In genomic region chr12:120581998-120582397, GRCh38 we compare ENCODE assay signal across 8 cellular contexts. TPM values are rescaled to one million over a fixed set of nuclear protein-coding genes. Genes with fewer than 3 reads are reported as not detected.
DNase-seq lines count a peak whose midpoint lies in the region; ATAC-seq and TF ChIP-seq lines count a peak whose summit lies in the region.

No MANE protein-coding gene starts in this region.

- peaks cover 34% of the 10 kb centered on the region for H3K4me1 ChIP-seq in suprapubic skin

- no peaks in the 10 kb centered on the region for H3K27me3 ChIP-seq in suprapubic skin

- no peak overlapping the region for H3K27ac ChIP-seq in suprapubic skin

- peak overlapping the region; percentile 99 for H3K4me3 Mint-ChIP-seq in activated CD8-positive, alpha-beta T cell treated with anti-CD3 and anti-CD28 coated beads, Interleukin-2, amount 10 ng/mL, durations not matched to agents 7 days and 5 days

- 46% methylated on average over 9 of the region's 9 CpGs for WGBS in suprapubic skin

- no peak for TF ChIP-seq CTCF in suprapubic skin (IDR thresholded peaks at IDR 0.05)

- CTCF ChIA-PET in activated CD8-positive, alpha-beta T cell treated with anti-CD3 and anti-CD28 coated beads, Interleukin-2, amount 10 ng/mL, durations not matched to agents 7 days and 5 days (lab: Charles Lee) = interaction anchor here (0.8 to 6.2 kb wide), 24 partner anchors 11 to 478 kb away, joined by 3 to 121 read pairs (median 6); partner anchors contain the start of genes COX6A1, DYNLL1, MLEC and SRSF9

- H3K27ac Mint-ChIP-seq in activated CD8-positive, alpha-beta T cell treated with anti-CD3 and anti-CD28 coated beads, Interleukin-2, amount 10 ng/mL, durations not matched to agents 7 days and 5 days = peak overlapping the region; percentile 96

- H3K36me3 Mint-ChIP-seq in activated CD8-positive, alpha-beta T cell treated with anti-CD3 and anti-CD28 coated beads, Interleukin-2, amount 10 ng/mL, durations not matched to agents 7 days and 5 days (ENCODE audit: low read depth) = peaks cover 29% of the 10 kb centered on the region

- DNase-seq in activated CD4-positive, alpha-beta T cell treated with anti-CD3 and anti-CD28 coated beads for 48 hours = peak; percentile 13
- DNase-seq in activated CD4-positive, alpha-beta T cell treated with anti-CD3 and anti-CD28 coated beads, Interleukin-2, amount 50 U/mL, for 1 hour = no peak
- DNase-seq in activated CD8-positive, alpha-beta T cell treated with anti-CD3 and anti-CD28 coated beads, Interleukin-2, amount 10 ng/mL, durations not matched to agents 7 days and 5 days = no peak
- no peak for DNase-seq in suprapubic skin (ENCODE audit: low spot score in 2 of 2)
- DNase-seq in activated CD4-positive, CD25-positive, alpha-beta regulatory T cell treated with anti-CD3 and anti-CD28 coated beads, Interleukin-2, amount 50 U/mL, for 72 hours = no peak

- TF ChIP-seq POLR2A in suprapubic skin (IDR thresholded peaks at IDR 0.05) = no peak

- POLR2A ChIA-PET in activated CD8-positive, alpha-beta T cell treated with anti-CD3 and anti-CD28 coated beads, Interleukin-2, amount 10 ng/mL, durations not matched to agents 7 days and 5 days (lab: Charles Lee) = interaction anchor here (0.5 to 2.4 kb wide), 4 partner anchors 118 to 478 kb away, joined by 3 to 9 read pairs (median 4); partner anchors contain the start of gene RNU4-2

- peaks cover 19% of the 10 kb centered on the region for H3K27me3 Mint-ChIP-seq in activated CD8-positive, alpha-beta T cell treated with anti-CD3 and anti-CD28 coated beads, Interleukin-2, amount 10 ng/mL, durations not matched to agents 7 days and 5 days (ENCODE audit: low read depth)

- no peak for TF ChIP-seq EP300 in suprapubic skin (IDR thresholded peaks at IDR 0.05)

- H3K4me1 Mint-ChIP-seq in activated CD8-positive, alpha-beta T cell treated with anti-CD3 and anti-CD28 coated beads, Interleukin-2, amount 10 ng/mL, durations not matched to agents 7 days and 5 days (ENCODE audit: low read depth) = peaks cover 41% of the 10 kb centered on the region

- H3K4me3 ChIP-seq in iPS-18c (ENCODE audit: insufficient read depth, low read depth, low read length) (peak overlapping the region; percentile 57; the same call in 1 of the 2 replicates), suprapubic skin (peak overlapping the region; percentile 81)

- H3K9me3 ChIP-seq in iPS-18c (ENCODE audit: control insufficient read depth, insufficient read depth, low read length) (no peaks in the 10 kb centered on the region), suprapubic skin (no peaks in the 10 kb centered on the region)

- ATAC-seq in activated CD8-positive, alpha-beta T cell treated with anti-CD3 and anti-CD28 coated beads, Interleukin-2, amount 10 ng/mL, durations not matched to agents 7 days and 5 days = no peak
- no peak for ATAC-seq in GM19397 (IDR thresholded peaks at IDR 0.05; ENCODE audit: unreplicated experiment)
- no peak for ATAC-seq in GM21619 (IDR thresholded peaks at IDR 0.05; ENCODE audit: unreplicated experiment)

- H3K9me3 Mint-ChIP-seq in activated CD8-positive, alpha-beta T cell treated with anti-CD3 and anti-CD28 coated beads, Interleukin-2, amount 10 ng/mL, durations not matched to agents 7 days and 5 days (ENCODE audit: insufficient read depth) = no peaks in the 10 kb centered on the region

- H3K36me3 ChIP-seq in suprapubic skin = peaks cover 27% of the 10 kb centered on the region

RNA-seq across cellular contexts. Expression of gene POP5, which starts 0.8 kb away (rescaled TPM):
- total RNA-seq in activated CD8-positive, alpha-beta T cell treated with anti-CD3 and anti-CD28 coated beads, Interleukin-2, amount 10 ng/mL, durations not matched to agents 7 days and 5 days = 10 to 100 TPM; 63.3 to 64.0 TPM
- total RNA-seq in suprapubic skin = 10 to 100 TPM; 27.6 to 38.5 (median 32.4) TPM

RNA-seq across cellular contexts. Expression of gene RNF10, which starts 47.8 kb away (rescaled TPM):
- total RNA-seq in activated CD8-positive, alpha-beta T cell treated with anti-CD3 and anti-CD28 coated beads, Interleukin-2, amount 10 ng/mL, durations not matched to agents 7 days and 5 days = 100 to 1,000 TPM; 192 to 204 TPM
- total RNA-seq in suprapubic skin = 100 to 1,000 TPM in 3 of 4 donors, 10 to 100 TPM in 1; 98.2 to 206 (median 163) TPM

RNA-seq across cellular contexts. Expression of gene COQ5, which starts 53.0 kb away (rescaled TPM):
- total RNA-seq in activated CD8-positive, alpha-beta T cell treated with anti-CD3 and anti-CD28 coated beads, Interleukin-2, amount 10 ng/mL, durations not matched to agents 7 days and 5 days = 10 to 100 TPM; 28.6 to 30.6 TPM
- total RNA-seq in suprapubic skin = 10 to 100 TPM; 14.9 to 18.7 (median 18.0) TPM

RNA-seq across cellular contexts. Expression of gene CABP1, which starts 58.4 kb away (rescaled TPM):
- total RNA-seq in activated CD8-positive, alpha-beta T cell treated with anti-CD3 and anti-CD28 coated beads, Interleukin-2, amount 10 ng/mL, durations not matched to agents 7 days and 5 days = under 1 TPM in 1 of 2 experiments, not detected in 1; 0.34 TPM
- total RNA-seq in suprapubic skin = under 1 TPM in 3 of 4 donors, not detected in 1; 0.19 to 0.56 (median 0.47) TPM
